In the genomic region with DNA sequence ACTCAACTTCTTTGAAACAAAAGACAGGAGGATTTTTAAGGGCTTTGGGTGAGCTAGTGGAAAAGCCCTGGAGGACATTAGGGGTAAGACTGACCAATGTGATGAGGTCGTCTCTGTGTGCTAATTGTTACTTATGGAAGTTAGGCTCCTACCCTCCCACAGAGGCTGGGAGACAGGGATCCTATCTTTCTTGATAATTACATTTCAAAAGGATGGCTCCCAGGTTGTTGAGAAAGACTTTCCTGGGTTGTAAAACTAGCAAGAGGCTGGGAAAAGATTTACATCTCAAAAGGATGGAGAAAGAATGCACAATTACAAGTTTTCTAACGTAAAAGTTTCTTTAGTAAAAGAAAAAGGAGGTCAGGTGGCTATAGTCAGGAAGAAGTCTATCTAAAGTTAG, we compare ENCODE assay signal across 35 cellular contexts.
"Had no signal": no experiment of that assay in that cellular context is flagged by ENCODE, and none has a peak within 500 bp of the region (broad histone marks: within the 10 kb centered on the region; RNA-seq: fewer than 3 reads in every experiment).

No MANE protein-coding gene starts in this region.

- ATAC-seq: activated CD8-positive, alpha-beta T cell treated with anti-CD3 and anti-CD28 coated beads for 36 hours; activated T-cell treated with anti-CD3 and anti-CD28 coated beads, Interleukin-2, amount 50 U/mL, for 72 hours; activated T-helper 17 cell treated with anti-CD3 and anti-CD28 coated beads, Interleukin-2, amount 50 U/mL, for 72 hours; PC-3; SK-N-SH treated with all-trans-retinoic acid at 6 μM for 48 hours; T-cell; T-helper 17 cell had no signal

- H3K4me1 ChIP-seq: ascending aorta, Peyer's patch had no signal

- H3K27ac ChIP-seq: ascending aorta, cardiac muscle cell, Peyer's patch, VCaP had no signal

- H3K27me3 ChIP-seq: ascending aorta, cardiac muscle cell, MG63, Peyer's patch had no signal

- H3K27me3 Mint-ChIP-seq: activated CD8-positive, alpha-beta T cell treated with anti-CD3 and anti-CD28 coated beads for 36 hours; activated T-helper 17 cell treated with anti-CD3 and anti-CD28 coated beads, Interleukin-2, amount 50 U/mL, for 72 hours; central memory CD8-positive, alpha-beta T cell; T-helper 17 cell had no signal

- H3K36me3 ChIP-seq: ascending aorta, cardiac muscle cell, MG63, Peyer's patch had no signal

- H3K9me3 Mint-ChIP-seq: activated CD8-positive, alpha-beta T cell treated with anti-CD3 and anti-CD28 coated beads for 36 hours; activated naive CD8-positive, alpha-beta T cell treated with anti-CD3 and anti-CD28 coated beads for 36 hours had no signal

- DNase-seq: activated CD4-positive, alpha-beta T cell treated with anti-CD3 and anti-CD28 coated beads for 1 hour; activated CD4-positive, alpha-beta T cell treated with anti-CD3 and anti-CD28 coated beads for 48 hours; activated CD4-positive, alpha-beta T cell treated with anti-CD3 and anti-CD28 coated beads, Interleukin-2, amount 50 U/mL, for 4 hours; activated CD4-positive, CD25-positive, alpha-beta regulatory T cell; activated CD8-positive, alpha-beta T cell treated with anti-CD3 and anti-CD28 coated beads for 36 hours; activated effector memory CD4-positive, alpha-beta T cell treated with anti-CD3 and anti-CD28 coated beads, Interleukin-2, amount 50 U/mL, for 16 hours; activated naive CD4-positive, alpha-beta T cell; activated naive CD4-positive, alpha-beta T cell treated with anti-CD3 and anti-CD28 coated beads, Interleukin-2, amount 50 U/mL, for 16 hours; activated naive CD8-positive, alpha-beta T cell treated with anti-CD3 and anti-CD28 coated beads for 36 hours; activated T-cell treated with anti-CD3 and anti-CD28 coated beads, Interleukin-2, amount 50 U/mL, for 1 hour; activated T-cell treated with anti-CD3 and anti-CD28 coated beads, Interleukin-2, amount 50 U/mL, for 72 hours; amniotic stem cell; Kasumi-1; MG63; NCI-H1048; NCI-H1105 treated with DMSO at 0.1 percent for 48 hours; NCI-H1436; NCI-H1694; NCI-H1930; NCI-H2081 treated with DMSO at 0.1 percent for 48 hours; NCI-H226; NCI-H446 treated with DMSO at 0.1 percent for 48 hours; NCI-H524; PC-3; Peyer's patch; RPMI8226; SIG-M5; T-cell; T-helper 17 cell had no signal

- H3K9me3 ChIP-seq: ascending aorta, MG63, Peyer's patch had no signal

- H3K4me3 Mint-ChIP-seq: activated CD8-positive, alpha-beta T cell treated with anti-CD3 and anti-CD28 coated beads for 36 hours; activated naive CD8-positive, alpha-beta T cell treated with anti-CD3 and anti-CD28 coated beads for 36 hours; activated T-cell treated with anti-CD3 and anti-CD28 coated beads, Interleukin-2, amount 50 U/mL, for 72 hours; activated T-helper 17 cell treated with anti-CD3 and anti-CD28 coated beads, Interleukin-2, amount 50 U/mL, for 72 hours; central memory CD8-positive, alpha-beta T cell; T-cell; T-helper 17 cell had no signal

- H3K27ac Mint-ChIP-seq: activated CD8-positive, alpha-beta T cell treated with anti-CD3 and anti-CD28 coated beads for 36 hours; activated naive CD8-positive, alpha-beta T cell treated with anti-CD3 and anti-CD28 coated beads for 36 hours; activated T-cell treated with anti-CD3 and anti-CD28 coated beads, Interleukin-2, amount 50 U/mL, for 72 hours; activated T-helper 17 cell treated with anti-CD3 and anti-CD28 coated beads, Interleukin-2, amount 50 U/mL, for 72 hours; T-cell; T-helper 17 cell had no signal

- H3K4me3 ChIP-seq: ascending aorta, cardiac muscle cell, MG63, Peyer's patch had no signal

- H3K36me3 Mint-ChIP-seq: activated naive CD8-positive, alpha-beta T cell treated with anti-CD3 and anti-CD28 coated beads for 36 hours; T-cell had no signal

- H3K4me1 Mint-ChIP-seq: activated naive CD8-positive, alpha-beta T cell treated with anti-CD3 and anti-CD28 coated beads for 36 hours; activated T-helper 17 cell treated with anti-CD3 and anti-CD28 coated beads, Interleukin-2, amount 50 U/mL, for 72 hours; central memory CD8-positive, alpha-beta T cell; T-cell; T-helper 17 cell had no signal
